Comparison of ENCODE assay signal across 24 cellular contexts in the genomic region with DNA sequence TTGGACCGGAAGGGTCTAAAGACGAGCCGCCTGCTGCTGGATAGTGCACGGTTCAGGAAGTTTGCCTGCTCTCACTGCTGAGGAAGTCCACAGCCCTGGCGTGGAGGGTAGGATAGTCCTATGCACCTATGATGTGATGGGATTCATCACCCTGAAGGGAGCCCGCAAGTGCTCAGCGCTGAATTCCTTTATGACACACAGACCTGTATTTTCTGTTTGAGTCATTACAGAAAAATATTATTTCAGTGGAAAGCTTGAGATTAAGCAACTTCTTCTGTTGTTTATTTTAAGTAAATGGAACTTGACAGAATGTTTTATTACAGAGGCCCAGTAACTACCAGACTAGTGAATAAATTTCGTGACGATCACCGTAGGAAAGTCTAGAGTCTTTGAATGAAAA.
DNase-seq lines count a peak whose midpoint lies in the region; ATAC-seq and TF ChIP-seq lines count a peak whose summit lies in the region.
"Had no signal": no experiment of that assay in that cellular context is flagged by ENCODE, and none has a peak within 500 bp of the region (broad histone marks: within the 10 kb centered on the region; RNA-seq: fewer than 3 reads in every experiment).

No MANE protein-coding gene starts in this region.

- peak; percentile 41 for DNase-seq in Caki2 (ENCODE audit: low read depth)
- DNase-seq in T1000 (lab: John Stamatoyannopoulos, UW) = peak; percentile 11
- DNase-seq in epithelial cell of esophagus (ENCODE audit: low read depth) = peak; percentile 42
- peak; percentile 75 for DNase-seq in osteocyte (ENCODE audit: extremely low spot score, unreplicated experiment)
- DNase-seq in HuH-7.5 (ENCODE audit: low spot score) = no peak
- DNase-seq in CD8-positive, alpha-beta T cell = no peak
- DNase-seq: activated CD4-positive, alpha-beta T cell treated with anti-CD3 and anti-CD28 coated beads for 1 hour; activated CD8-positive, alpha-beta T cell treated with anti-CD3 and anti-CD28 coated beads, Interleukin-2, amount 10 ng/mL, durations not matched to agents 7 days and 5 days; activated effector memory CD4-positive, alpha-beta T cell treated with anti-CD3 and anti-CD28 coated beads, Interleukin-2, amount 50 U/mL, for 16 hours; activated naive CD8-positive, alpha-beta T cell treated with anti-CD3 and anti-CD28 coated beads, Interleukin-2, amount 10 ng/mL, durations not matched to agents 7 days and 5 days; C1 segment of cervical spinal cord; Calu3; colonic mucosa; DND-41; esophagus squamous epithelium; H7; kidney; NCI-H510A; stimulated activated CD4-positive, alpha-beta T cell treated with anti-CD3 and anti-CD28 coated beads, Interleukin-2, amount 100 ng/mL, for 24 hours had no signal

- TF ChIP-seq CTCF in epithelial cell of esophagus (IDR thresholded peaks at IDR 0.05; ENCODE audit: insufficient read depth, low read depth, low read length, missing control alignments) (no peak), osteocyte (IDR thresholded peaks at IDR 0.05) (no peak)
- TF ChIP-seq CTCF in CD8-positive, alpha-beta T cell (IDR thresholded peaks at IDR 0.05) = no peak

- H3K9me3 ChIP-seq in CD8-positive, alpha-beta T cell (ENCODE audit: low read length) = no peaks in the 10 kb centered on the region
- H3K9me3 ChIP-seq: colonic mucosa, esophagus squamous epithelium, prostate gland had no signal

- POLR2A ChIA-PET in CD8-positive, alpha-beta T cell (lab: Charles Lee) = no interaction called here

- no peaks in the 10 kb centered on the region for H3K36me3 ChIP-seq in CD8-positive, alpha-beta T cell (ENCODE audit: insufficient read depth, low read length)
- H3K36me3 ChIP-seq: colonic mucosa, esophagus squamous epithelium, prostate gland had no signal

- no peak overlapping the region for H3K4me3 ChIP-seq in epithelial cell of esophagus (ENCODE audit: low read length)
- no peak overlapping the region for H3K4me3 ChIP-seq in CD8-positive, alpha-beta T cell (ENCODE audit: low read depth, low read length)
- H3K4me3 ChIP-seq: colonic mucosa, esophagus squamous epithelium, prostate gland, skin epidermis had no signal

- no peaks in the 10 kb centered on the region for H3K4me1 ChIP-seq in CD8-positive, alpha-beta T cell (ENCODE audit: insufficient read depth, low read length)
- H3K4me1 ChIP-seq: colonic mucosa, esophagus squamous epithelium, prostate gland had no signal

- peak overlapping the region; percentile 62 for H3K27ac Mint-ChIP-seq in osteocyte (ENCODE audit: unreplicated experiment)
- H3K27ac Mint-ChIP-seq in CD8-positive, alpha-beta T cell = no peak overlapping the region
- H3K27ac Mint-ChIP-seq: activated CD8-positive, alpha-beta T cell treated with anti-CD3 and anti-CD28 coated beads, Interleukin-2, amount 10 ng/mL, durations not matched to agents 7 days and 5 days; activated naive CD8-positive, alpha-beta T cell treated with anti-CD3 and anti-CD28 coated beads, Interleukin-2, amount 10 ng/mL, durations not matched to agents 7 days and 5 days; brain had no signal

- intact Hi-C loops in CD8-positive, alpha-beta T cell (cut with DNase I, micrococcal nuclease) = no loop called here

- CTCF ChIA-PET in CD8-positive, alpha-beta T cell (lab: Charles Lee) = interaction anchor here (0.8 kb wide), 1 partner anchor 8 kb away, joined by 3 read pairs; no protein-coding TSS in a partner anchor

- H3K36me3 Mint-ChIP-seq in osteocyte (ENCODE audit: unreplicated experiment) = peaks cover 3% of the 10 kb centered on the region
- H3K36me3 Mint-ChIP-seq in CD8-positive, alpha-beta T cell = no peaks in the 10 kb centered on the region
- H3K36me3 Mint-ChIP-seq: activated naive CD8-positive, alpha-beta T cell treated with anti-CD3 and anti-CD28 coated beads, Interleukin-2, amount 10 ng/mL, durations not matched to agents 7 days and 5 days; brain had no signal

- H3K27ac ChIP-seq in CD8-positive, alpha-beta T cell (ENCODE audit: low read depth, low read length) = no peak overlapping the region
- H3K27ac ChIP-seq: colonic mucosa, esophagus squamous epithelium, prostate gland, skin epidermis had no signal

- peaks cover 17% of the 10 kb centered on the region for H3K9me3 Mint-ChIP-seq in osteocyte (ENCODE audit: unreplicated experiment)
- peaks cover 7% of the 10 kb centered on the region for H3K9me3 Mint-ChIP-seq in CD8-positive, alpha-beta T cell

- in situ Hi-C loops in Caki2 (cut with HindIII; ENCODE audit: low pct_unique_long_range_greater_than_20kb, low sequenced_read_pairs) = no loop called here

- H3K27me3 ChIP-seq in CD8-positive, alpha-beta T cell (ENCODE audit: insufficient read depth, low read length) = no peaks in the 10 kb centered on the region
- H3K27me3 ChIP-seq: colonic mucosa, esophagus squamous epithelium had no signal

- H3K27me3 Mint-ChIP-seq in osteocyte (ENCODE audit: unreplicated experiment) = no peaks in the 10 kb centered on the region
- H3K27me3 Mint-ChIP-seq in CD8-positive, alpha-beta T cell (ENCODE audit: low read depth) = no peaks in the 10 kb centered on the region
- H3K27me3 Mint-ChIP-seq: activated naive CD8-positive, alpha-beta T cell treated with anti-CD3 and anti-CD28 coated beads, Interleukin-2, amount 10 ng/mL, durations not matched to agents 7 days and 5 days; brain had no signal

- ATAC-seq in HG03025 (IDR thresholded peaks at IDR 0.05; ENCODE audit: low FRiP score, unreplicated experiment) = no peak
- no peak for ATAC-seq in CD8-positive, alpha-beta T cell
- no peak for ATAC-seq in HG02884 (IDR thresholded peaks at IDR 0.05; ENCODE audit: unreplicated experiment)
- ATAC-seq: activated CD8-positive, alpha-beta T cell treated with anti-CD3 and anti-CD28 coated beads, Interleukin-2, amount 10 ng/mL, durations not matched to agents 7 days and 5 days had no signal

- H3K4me1 Mint-ChIP-seq in osteocyte (ENCODE audit: unreplicated experiment) = peaks cover 32% of the 10 kb centered on the region
- H3K4me1 Mint-ChIP-seq in CD8-positive, alpha-beta T cell (ENCODE audit: low read depth) = no peaks in the 10 kb centered on the region
- H3K4me1 Mint-ChIP-seq: activated naive CD8-positive, alpha-beta T cell treated with anti-CD3 and anti-CD28 coated beads, Interleukin-2, amount 10 ng/mL, durations not matched to agents 7 days and 5 days had no signal

- H3K4me3 Mint-ChIP-seq in osteocyte (ENCODE audit: unreplicated experiment) = peak overlapping the region; percentile 15
- no peak overlapping the region for H3K4me3 Mint-ChIP-seq in CD8-positive, alpha-beta T cell
- H3K4me3 Mint-ChIP-seq: activated CD8-positive, alpha-beta T cell treated with anti-CD3 and anti-CD28 coated beads, Interleukin-2, amount 10 ng/mL, durations not matched to agents 7 days and 5 days; activated naive CD8-positive, alpha-beta T cell treated with anti-CD3 and anti-CD28 coated beads, Interleukin-2, amount 10 ng/mL, durations not matched to agents 7 days and 5 days had no signal

Comparison
In these comparisons a context has a peak if more than half of its experiments do, and no peak if none do; other contexts are left out.
1. DNase-seq: peak in Caki2 (single experiment), T1000 (single experiment), epithelial cell of esophagus (single experiment) and osteocyte (single experiment); none in HuH-7.5 (single experiment) and CD8-positive, alpha-beta T cell (0 of 7).